Comparison of ENCODE assay signal across 26 cellular contexts in genomic region chr12:74619886-74620285, GRCh38.
"Had no signal": no experiment of that assay in that cellular context is flagged by ENCODE, and none has a peak within 500 bp of the region (broad histone marks: within the 10 kb centered on the region; RNA-seq: fewer than 3 reads in every experiment).

No MANE protein-coding gene starts in this region.

- H3K27me3 ChIP-seq: brain microvascular endothelial cell, esophagus squamous epithelium, uterus had no signal

- H3K4me3 ChIP-seq: esophagus squamous epithelium, left ventricle myocardium inferior, lung, mucosa of descending colon, thoracic aorta, uterus had no signal

- H3K4me1 ChIP-seq: esophagus squamous epithelium, left ventricle myocardium inferior, uterus had no signal

- H3K36me3 Mint-ChIP-seq: activated CD4-positive, alpha-beta memory T cell treated with anti-CD3 and anti-CD28 coated beads for 36 hours; activated naive CD4-positive, alpha-beta T cell treated with anti-CD3 and anti-CD28 coated beads, Interleukin-2, amount 10 ng/mL, durations not matched to agents 7 days and 5 days; activated naive CD8-positive, alpha-beta T cell treated with anti-CD3 and anti-CD28 coated beads, Interleukin-2, amount 10 ng/mL, durations not matched to agents 7 days and 5 days; natural killer cell treated with Interleukin-12 subunit alpha and Interleukin-12 subunit beta and Interleukin-15 and Interleukin-18, amount 100 ng/mL, for 72 hours; type B pancreatic cell had no signal

- H3K36me3 ChIP-seq: brain microvascular endothelial cell, esophagus squamous epithelium, left ventricle myocardium inferior, thoracic aorta, uterus, WERI-Rb-1 had no signal

- H3K9me3 ChIP-seq: esophagus squamous epithelium, left ventricle myocardium inferior, mucosa of descending colon, thoracic aorta, uterus had no signal

- H3K4me3 Mint-ChIP-seq: activated CD4-positive, alpha-beta memory T cell treated with anti-CD3 and anti-CD28 coated beads for 36 hours; activated naive CD4-positive, alpha-beta T cell treated with anti-CD3 and anti-CD28 coated beads, Interleukin-2, amount 10 ng/mL, durations not matched to agents 7 days and 5 days; activated naive CD8-positive, alpha-beta T cell treated with anti-CD3 and anti-CD28 coated beads, Interleukin-2, amount 10 ng/mL, durations not matched to agents 7 days and 5 days; dendritic cell treated with granulocyte-macrophage colony-stimulating factor and Interleukin-4, amounts not matched to agents 40 ng/mL and 50 ng/mL, for 4 days; endodermal cell; natural killer cell treated with Interleukin-12 subunit alpha and Interleukin-12 subunit beta and Interleukin-15 and Interleukin-18, amount 100 ng/mL, for 72 hours; type B pancreatic cell had no signal

- H3K9me3 Mint-ChIP-seq: activated CD4-positive, alpha-beta memory T cell treated with anti-CD3 and anti-CD28 coated beads for 36 hours; activated naive CD4-positive, alpha-beta T cell treated with anti-CD3 and anti-CD28 coated beads, Interleukin-2, amount 10 ng/mL, durations not matched to agents 7 days and 5 days; activated naive CD8-positive, alpha-beta T cell treated with anti-CD3 and anti-CD28 coated beads, Interleukin-2, amount 10 ng/mL, durations not matched to agents 7 days and 5 days; dendritic cell treated with granulocyte-macrophage colony-stimulating factor and Interleukin-4, amounts not matched to agents 40 ng/mL and 50 ng/mL, for 4 days; endodermal cell; natural killer cell treated with Interleukin-12 subunit alpha and Interleukin-12 subunit beta and Interleukin-15 and Interleukin-18, amount 100 ng/mL, for 72 hours; type B pancreatic cell had no signal

- H3K27ac ChIP-seq: brain microvascular endothelial cell, esophagus squamous epithelium, left ventricle myocardium inferior, thoracic aorta, uterus, WERI-Rb-1 had no signal

- H3K4me1 Mint-ChIP-seq: activated naive CD4-positive, alpha-beta T cell treated with anti-CD3 and anti-CD28 coated beads, Interleukin-2, amount 10 ng/mL, durations not matched to agents 7 days and 5 days; activated naive CD8-positive, alpha-beta T cell treated with anti-CD3 and anti-CD28 coated beads, Interleukin-2, amount 10 ng/mL, durations not matched to agents 7 days and 5 days; endodermal cell had no signal

- H3K27ac Mint-ChIP-seq: activated CD4-positive, alpha-beta memory T cell treated with anti-CD3 and anti-CD28 coated beads for 36 hours; activated naive CD4-positive, alpha-beta T cell treated with anti-CD3 and anti-CD28 coated beads, Interleukin-2, amount 10 ng/mL, durations not matched to agents 7 days and 5 days; activated naive CD8-positive, alpha-beta T cell treated with anti-CD3 and anti-CD28 coated beads, Interleukin-2, amount 10 ng/mL, durations not matched to agents 7 days and 5 days; dendritic cell treated with granulocyte-macrophage colony-stimulating factor and Interleukin-4, amounts not matched to agents 40 ng/mL and 50 ng/mL, for 4 days; endodermal cell; natural killer cell treated with Interleukin-12 subunit alpha and Interleukin-12 subunit beta and Interleukin-15 and Interleukin-18, amount 100 ng/mL, for 72 hours; type B pancreatic cell had no signal

- H3K27me3 Mint-ChIP-seq: activated CD4-positive, alpha-beta memory T cell treated with anti-CD3 and anti-CD28 coated beads for 36 hours; activated naive CD4-positive, alpha-beta T cell treated with anti-CD3 and anti-CD28 coated beads, Interleukin-2, amount 10 ng/mL, durations not matched to agents 7 days and 5 days; activated naive CD8-positive, alpha-beta T cell treated with anti-CD3 and anti-CD28 coated beads, Interleukin-2, amount 10 ng/mL, durations not matched to agents 7 days and 5 days; dendritic cell treated with granulocyte-macrophage colony-stimulating factor and Interleukin-4, amounts not matched to agents 40 ng/mL and 50 ng/mL, for 4 days; natural killer cell treated with Interleukin-12 subunit alpha and Interleukin-12 subunit beta and Interleukin-15 and Interleukin-18, amount 100 ng/mL, for 72 hours; type B pancreatic cell had no signal

- DNase-seq: activated CD4-positive, alpha-beta memory T cell treated with anti-CD3 and anti-CD28 coated beads for 36 hours; activated CD4-positive, alpha-beta T cell treated with anti-CD3 and anti-CD28 coated beads for 48 hours; activated CD8-positive, alpha-beta memory T cell treated with anti-CD3 and anti-CD28 coated beads, Interleukin-2, amount 50 U/mL, for 4 hours; activated gamma-delta T cell; activated naive CD4-positive, alpha-beta T cell treated with anti-CD3 and anti-CD28 coated beads, Interleukin-2, amount 10 ng/mL, durations not matched to agents 7 days and 5 days; activated naive CD8-positive, alpha-beta T cell treated with anti-CD3 and anti-CD28 coated beads, Interleukin-2, amount 10 ng/mL, durations not matched to agents 7 days and 5 days; activated T-cell treated with anti-CD3 and anti-CD28 coated beads, Interleukin-2, amount 50 U/mL, for 1 hour; amniotic stem cell; brain microvascular endothelial cell; central memory CD4-positive, alpha-beta T cell; endodermal cell; esophagus squamous epithelium; left ventricle myocardium inferior; mucosa of descending colon; right cardiac atrium; stimulated activated CD4-positive, alpha-beta T cell treated with anti-CD3 and anti-CD28 coated beads, Interleukin-12 subunit alpha, Interleukin-12 subunit beta, amount 100 ng/mL, for 4 hours; stimulated activated CD4-positive, alpha-beta T cell treated with anti-CD3 and anti-CD28 coated beads, Interleukin-4, amount 100 ng/mL, for 1 hour; stimulated activated naive CD8-positive, alpha-beta T cell treated with anti-CD3 and anti-CD28 coated beads, Interleukin-15, Interleukin-2, amounts not matched to agents 100 U/mL and 50 U/mL, for 24 hours; T1000; uterus; WERI-Rb-1 had no signal
